ENCODE assay signal across 16 cellular contexts in genomic region chr18:35811896-35812295, GRCh38.
A peak's percentile ranks its signal among the peaks of the same experiment; 100 is the strongest.
DNase-seq lines count a peak whose midpoint lies in the region; ATAC-seq, FAIRE-seq and TF ChIP-seq lines count a peak whose summit lies in the region.
"Had no signal": no experiment of that assay in that cellular context is flagged by ENCODE, and none has a peak within 500 bp of the region (broad histone marks: within the 10 kb centered on the region; RNA-seq: fewer than 3 reads in every experiment).

No MANE protein-coding gene starts in this region.

- no peaks in the 10 kb centered on the region for H3K36me3 Mint-ChIP-seq in activated CD8-positive, alpha-beta T cell treated with anti-CD3 and anti-CD28 coated beads, Interleukin-2, amount 10 ng/mL, durations not matched to agents 7 days and 5 days (ENCODE audit: low read depth)

- TF ChIP-seq EP300 in HepG2 (IDR thresholded peaks at IDR 0.05; ENCODE audit: low read depth in 2 of 2, low read length in 2 of 2) (no peak; a peak in 1 of 4 replicates), HepG2 (CRISPR knock-in tag; IDR thresholded peaks at IDR 0.05; ENCODE audit: borderline replicate concordance) (no peak)

- TF ChIP-seq RAD21 in HepG2 (CRISPR knock-in tag; IDR thresholded peaks at IDR 0.05): no peak

- H3K4me2 ChIP-seq in HepG2 (ENCODE audit: low read depth, low read length): no peak overlapping the region

- intact Hi-C loops in HepG2 (cut with micrococcal nuclease; ENCODE audit: unreplicated experiment): no loop called here
- intact Hi-C loops in mucosa of descending colon (cut with DNase I, micrococcal nuclease): no loop called here

- H2AFZ ChIP-seq in HepG2 (ENCODE audit: low read length): no peak overlapping the region

- no peak overlapping the region for H3K9ac ChIP-seq in HepG2 (ENCODE audit: insufficient read depth, low read depth, low read length)

- no peaks in the 10 kb centered on the region for H4K20me1 ChIP-seq in HepG2 (ENCODE audit: insufficient read depth, low read length)

- 1% methylated on average over 3 of the region's 3 CpGs for WGBS in HepG2 (ENCODE audit: low lambda C conversion rate)

- no peaks in the 10 kb centered on the region for H3K9me3 ChIP-seq in HepG2 (ENCODE audit: low read length)
- H3K9me3 ChIP-seq in mucosa of descending colon: no peaks in the 10 kb centered on the region
- H3K9me3 ChIP-seq: ascending aorta, gastrocnemius medialis had no signal

- no peak overlapping the region for H3K4me3 ChIP-seq in HepG2 (replicated peaks in 1 of 3; ENCODE audit: insufficient read depth in 1 of 3, low read depth in 2 of 3, low read length in 3 of 3)
- no peak overlapping the region for H3K4me3 ChIP-seq in mucosa of descending colon
- H3K4me3 ChIP-seq: ascending aorta, gastrocnemius medialis, left ventricle myocardium inferior had no signal

- no peak for TF ChIP-seq POLR2A in HepG2 (IDR thresholded peaks at IDR 0.05; ENCODE audit: insufficient read depth in 1 of 2, low read depth in 2 of 2, low read length in 2 of 2)

- no peaks in the 10 kb centered on the region for H3K36me3 ChIP-seq in HepG2 (replicated peaks in 1 of 2; ENCODE audit: control insufficient read depth in 1 of 2, insufficient read depth in 2 of 2, low read length in 2 of 2)
- no peaks in the 10 kb centered on the region for H3K36me3 ChIP-seq in mucosa of descending colon (ENCODE audit: low read depth)
- H3K36me3 ChIP-seq: ascending aorta, gastrocnemius medialis, left ventricle myocardium inferior had no signal

- H3K4me1 ChIP-seq in HepG2 (ENCODE audit: insufficient read depth, low read length) (no peaks in the 10 kb centered on the region; the same call in 1 of the 2 replicates), mucosa of descending colon (ENCODE audit: low read depth) (no peaks in the 10 kb centered on the region)
- H3K4me1 ChIP-seq: ascending aorta, gastrocnemius medialis had no signal

- peaks cover 4% of the 10 kb centered on the region for H3K9me3 Mint-ChIP-seq in activated CD8-positive, alpha-beta T cell treated with anti-CD3 and anti-CD28 coated beads, Interleukin-2, amount 10 ng/mL, durations not matched to agents 7 days and 5 days (ENCODE audit: insufficient read depth)
- H3K9me3 Mint-ChIP-seq: activated CD4-positive, alpha-beta T cell treated with anti-CD3 and anti-CD28 coated beads, Interleukin-2, amount 10 ng/mL, durations not matched to agents 7 days and 5 days had no signal

- BruUV-seq in HepG2 (replicated peaks; lab: Mats Ljungman, UMichigan): no TSS peak

- TF ChIP-seq CTCF in HepG2 (CRISPR knock-in tag; IDR thresholded peaks at IDR 0.05) (no peak), mucosa of descending colon (IDR thresholded peaks at IDR 0.05) (no peak)

- H3K27ac ChIP-seq in HepG2 (ENCODE audit: extremely low read length, insufficient read depth, low read length): no peak overlapping the region
- H3K27ac ChIP-seq: ascending aorta, gastrocnemius medialis, left ventricle myocardium inferior had no signal

- no peak for ATAC-seq in HepG2
- no peak for ATAC-seq in HG03039 (IDR thresholded peaks at IDR 0.05; ENCODE audit: unreplicated experiment)
- ATAC-seq in mucosa of descending colon: no peak
- ATAC-seq in activated CD8-positive, alpha-beta T cell treated with anti-CD3 and anti-CD28 coated beads, Interleukin-2, amount 10 ng/mL, durations not matched to agents 7 days and 5 days: no peak
- ATAC-seq: gastrocnemius medialis had no signal

- POLR2A ChIA-PET in HepG2 (lab: Yijun Ruan, JAX): no interaction called here
- POLR2A ChIA-PET in activated CD8-positive, alpha-beta T cell treated with anti-CD3 and anti-CD28 coated beads, Interleukin-2, amount 10 ng/mL, durations not matched to agents 7 days and 5 days (lab: Charles Lee): no interaction called here

- in situ Hi-C loops in HepG2 (cut with HindIII; ENCODE audit: extremely low pct_ligation_motif_present, low pct_unique_long_range_greater_than_20kb): no loop called here

- DNase-seq in ELR (ENCODE audit: low read depth) (peak; percentile 10), NCI-H69 (lab: John Stamatoyannopoulos, UW) (peak; percentile 60), SIG-M5 treated with dmso at 0.1 percent for 504 hours (lab: John Stamatoyannopoulos, UW; ENCODE audit: unreplicated experiment) (peak; percentile 89), HepG2 (ENCODE audit: low spot score) (no peak), mucosa of descending colon (no peak), NCI-H1436 treated with DMSO at 0.1 percent for 48 hours (lab: John Stamatoyannopoulos, UW) (no peak)
- DNase-seq in activated CD8-positive, alpha-beta T cell treated with anti-CD3 and anti-CD28 coated beads, Interleukin-2, amount 10 ng/mL, durations not matched to agents 7 days and 5 days: no peak
- DNase-seq: activated CD4-positive, alpha-beta T cell treated with anti-CD3 and anti-CD28 coated beads, Interleukin-2, amount 10 ng/mL, durations not matched to agents 7 days and 5 days; activated naive CD4-positive, alpha-beta T cell; activated T-cell treated with anti-CD3 and anti-CD28 coated beads for 4 hours; gastrocnemius medialis; left ventricle myocardium inferior; NCI-H146; stimulated activated CD4-positive, alpha-beta T cell treated with anti-CD3 and anti-CD28 coated beads, Interleukin-4, amount 100 ng/mL, for 1 hour had no signal

- H3K27me3 Mint-ChIP-seq in activated CD8-positive, alpha-beta T cell treated with anti-CD3 and anti-CD28 coated beads, Interleukin-2, amount 10 ng/mL, durations not matched to agents 7 days and 5 days (ENCODE audit: low read depth): peaks cover 16% of the 10 kb centered on the region

- FAIRE-seq in HepG2 (lab: Jason Lieb, UNC): no peak

- H3K79me2 ChIP-seq in HepG2 (ENCODE audit: insufficient read depth, low read length): no peaks in the 10 kb centered on the region

- CTCF ChIA-PET in HepG2 (lab: Yijun Ruan, JAX; ENCODE audit: low intra/inter-chr PET ratio, low total read pairs): no interaction called here
- CTCF ChIA-PET in activated CD8-positive, alpha-beta T cell treated with anti-CD3 and anti-CD28 coated beads, Interleukin-2, amount 10 ng/mL, durations not matched to agents 7 days and 5 days (lab: Charles Lee): no interaction called here

- peaks cover 11% of the 10 kb centered on the region for H3K4me1 Mint-ChIP-seq in activated CD8-positive, alpha-beta T cell treated with anti-CD3 and anti-CD28 coated beads, Interleukin-2, amount 10 ng/mL, durations not matched to agents 7 days and 5 days (ENCODE audit: low read depth)

- H3K4me3 Mint-ChIP-seq in activated CD8-positive, alpha-beta T cell treated with anti-CD3 and anti-CD28 coated beads, Interleukin-2, amount 10 ng/mL, durations not matched to agents 7 days and 5 days: no peak overlapping the region
- H3K4me3 Mint-ChIP-seq: activated CD4-positive, alpha-beta T cell treated with anti-CD3 and anti-CD28 coated beads, Interleukin-2, amount 10 ng/mL, durations not matched to agents 7 days and 5 days had no signal

- H3K27me3 ChIP-seq in HepG2 (ENCODE audit: control insufficient read depth in 1 of 2, insufficient read depth in 2 of 2, low read length in 2 of 2): no peaks in the 10 kb centered on the region
- H3K27me3 ChIP-seq: ascending aorta, gastrocnemius medialis had no signal

- no peak overlapping the region for H3K27ac Mint-ChIP-seq in activated CD8-positive, alpha-beta T cell treated with anti-CD3 and anti-CD28 coated beads, Interleukin-2, amount 10 ng/mL, durations not matched to agents 7 days and 5 days
- H3K27ac Mint-ChIP-seq: activated CD4-positive, alpha-beta T cell treated with anti-CD3 and anti-CD28 coated beads, Interleukin-2, amount 10 ng/mL, durations not matched to agents 7 days and 5 days had no signal

TF ChIP-seq in HepG2, 621 proteins besides CTCF, POLR2A, EP300 and RAD21:
- TF ChIP-seq FOXA3 (CRISPR knock-in tag; IDR thresholded peaks at IDR 0.05) (peak; percentile 46; the same call in 1 of the 2 replicates), GATAD2A (CRISPR knock-in tag; IDR thresholded peaks at IDR 0.05) (0 out of 2 replicates have a peak, but pooled peaks have one; percentile 12), E2F1 (CRISPR knock-in tag; IDR thresholded peaks at IDR 0.05) (no peak), CEBPB (IDR thresholded peaks at IDR 0.05; ENCODE audit: borderline replicate concordance, low read depth, low read length) (peak; percentile 63; the same call in 1 of the 2 replicates), SOX5 (CRISPR knock-in tag; IDR thresholded peaks at IDR 0.05; ENCODE audit: borderline replicate concordance) (peak; percentile 63; the same call in 1 of the 2 replicates), CEBPG (CRISPR knock-in tag; IDR thresholded peaks at IDR 0.05) (0 out of 2 replicates have a peak, but pooled peaks have one; percentile 7), NR2C2 (CRISPR knock-in tag; IDR thresholded peaks at IDR 0.05; ENCODE audit: borderline replicate concordance) (no peak), HNRNPH1 (optimal IDR thresholded peaks at IDR 0.05; ENCODE audit: low read depth, low read length) (no peak), ZNF839 (CRISPR knock-in tag; IDR thresholded peaks at IDR 0.05; ENCODE audit: borderline replicate concordance) (no peak), SOX13 (IDR thresholded peaks at IDR 0.05) (no peak), SOX13 (CRISPR knock-in tag; conservative IDR thresholded peaks at IDR 0.05 in 1 of 2, IDR thresholded peaks at IDR 0.05 in 1 of 2) (peak in 1 of 2 experiments; percentile 49; a peak in 1 of 4 replicates), SOX6 (IDR thresholded peaks at IDR 0.05) (no peak), SOX6 (CRISPR knock-in tag; IDR thresholded peaks at IDR 0.05) (peak; percentile 43; the same call in 1 of the 2 replicates)
- TF ChIP-seq, protein P1, sequence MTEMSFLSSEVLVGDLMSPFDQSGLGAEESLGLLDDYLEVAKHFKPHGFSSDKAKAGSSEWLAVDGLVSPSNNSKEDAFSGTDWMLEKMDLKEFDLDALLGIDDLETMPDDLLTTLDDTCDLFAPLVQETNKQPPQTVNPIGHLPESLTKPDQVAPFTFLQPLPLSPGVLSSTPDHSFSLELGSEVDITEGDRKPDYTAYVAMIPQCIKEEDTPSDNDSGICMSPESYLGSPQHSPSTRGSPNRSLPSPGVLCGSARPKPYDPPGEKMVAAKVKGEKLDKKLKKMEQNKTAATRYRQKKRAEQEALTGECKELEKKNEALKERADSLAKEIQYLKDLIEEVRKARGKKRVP (CRISPR knock-in tag; IDR thresholded peaks at IDR 0.05): peak in 1 of 2 experiments; percentile 29; a peak in 1 of 4 replicates

Comparison
In these comparisons a context has a peak if more than half of its experiments do, and no peak if none do; other contexts are left out.
1. DNase-seq: peak in ELR (single experiment), NCI-H69 (single experiment) and SIG-M5 treated with dmso at 0.1 percent for 504 hours (single experiment); none in HepG2 (single experiment), mucosa of descending colon (0 of 3), activated CD8-positive, alpha-beta T cell treated with anti-CD3 and anti-CD28 coated beads, Interleukin-2, amount 10 ng/mL, durations not matched to agents 7 days and 5 days (single experiment) and NCI-H1436 treated with DMSO at 0.1 percent for 48 hours (single experiment).